Comparison of ENCODE assay signal across 13 cellular contexts in genomic region chr11:6387811-6388599, GRCh38. TPM values are rescaled to one million over a fixed set of nuclear protein-coding genes. Genes with fewer than 3 reads are reported as not detected.
DNase-seq lines count a peak whose midpoint lies in the region; ATAC-seq and TF ChIP-seq lines count a peak whose summit lies in the region.
"Had no signal": no experiment of that assay in that cellular context is flagged by ENCODE, and none has a peak within 500 bp of the region (broad histone marks: within the 10 kb centered on the region; RNA-seq: fewer than 3 reads in every experiment).

No MANE protein-coding gene starts in this region.

- H3K4me3 ChIP-seq in cardiac fibroblast (replicated peaks in 1 of 2; ENCODE audit: low read depth in 2 of 2, low read length in 2 of 2): no peak overlapping the region
- H3K4me3 ChIP-seq in left lung: no peak overlapping the region
- H3K4me3 ChIP-seq in stomach smooth muscle (ENCODE audit: low read length in 2 of 2): no peak overlapping the region
- H3K4me3 ChIP-seq: lung, tibial artery had no signal

- no peak for TF ChIP-seq CTCF in cardiac fibroblast (IDR thresholded peaks at IDR 0.05; ENCODE audit: low read depth, low read length)
- TF ChIP-seq CTCF in left lung (IDR thresholded peaks at IDR 0.05): no peak

- intact Hi-C loops in left lung (cut with DNase I): loop anchor here in 1 of 2 donors (10.0 kb wide), 1 partner anchor 207 kb away; no protein-coding TSS in a partner anchor

- H3K36me3 ChIP-seq in left lung (no peaks in the 10 kb centered on the region), stomach smooth muscle (ENCODE audit: control insufficient read depth in 2 of 2, insufficient read depth in 2 of 2, low read length in 2 of 2) (peaks cover 0 to 3% of the 10 kb centered on the region in 2 donors)

- H3K27ac ChIP-seq in left lung (peak overlapping the region; percentile 89 to 90), stomach smooth muscle (ENCODE audit: low read length) (peak overlapping the region; percentile 88)

- no peaks in the 10 kb centered on the region for H3K27me3 Mint-ChIP-seq in IgD-negative memory B cell

- H3K27me3 ChIP-seq in left lung (no peaks in the 10 kb centered on the region), stomach smooth muscle (ENCODE audit: control insufficient read depth in 1 of 2, insufficient read depth in 2 of 2, low read length in 2 of 2) (no peaks in the 10 kb centered on the region)
- H3K27me3 ChIP-seq: tibial artery had no signal

- H3K4me1 Mint-ChIP-seq in IgD-negative memory B cell: peaks cover 6 to 27% (median 18%) of the 10 kb centered on the region in 3 donors

- H3K27ac Mint-ChIP-seq in IgD-negative memory B cell: peak overlapping the region in 2 of 3 donors; percentile 96 to 98
- H3K27ac Mint-ChIP-seq: T-helper 1 cell treated with Interleukin-12 subunit alpha and Interleukin-12 subunit beta and Interleukin-4 antibody, amounts not matched to agents 30 μg/mL and 1 μg/mL, for 36 hours had no signal

- no peak for ATAC-seq in left lung

- DNase-seq in cardiac fibroblast (ENCODE audit: low read depth in 2 of 2) (peak; percentile 47 to 52), left lung (no peak), NCI-H146 treated with DMSO at 0.1 percent for 48 hours (lab: John Stamatoyannopoulos, UW; ENCODE audit: unreplicated experiment) (no peak), NCI-H2196 (lab: John Stamatoyannopoulos, UW; ENCODE audit: unreplicated experiment) (no peak), SIG-M5 treated with dmso at 0.1 percent for 504 hours (lab: John Stamatoyannopoulos, UW; ENCODE audit: unreplicated experiment) (no peak), NCI-H2171 (lab: John Stamatoyannopoulos, UW) (no peak)
- DNase-seq: effector memory CD4-positive, alpha-beta T cell; NCI-H526 treated with DMSO at 0.1 percent for 48 hours had no signal

- H3K4me1 ChIP-seq in left lung (peaks cover 9 to 38% of the 10 kb centered on the region in 2 donors), stomach smooth muscle (ENCODE audit: control insufficient read depth, insufficient read depth, low read length) (peaks cover 24% of the 10 kb centered on the region)

- no peaks in the 10 kb centered on the region for H3K9me3 Mint-ChIP-seq in IgD-negative memory B cell
- H3K9me3 Mint-ChIP-seq: T-helper 1 cell treated with Interleukin-12 subunit alpha and Interleukin-12 subunit beta and Interleukin-4 antibody, amounts not matched to agents 30 μg/mL and 1 μg/mL, for 36 hours had no signal

- H3K9me3 ChIP-seq in left lung (no peaks in the 10 kb centered on the region), stomach smooth muscle (ENCODE audit: control insufficient read depth in 2 of 2, low read length in 2 of 2) (no peaks in the 10 kb centered on the region)
- H3K9me3 ChIP-seq: tibial artery had no signal

- peak overlapping the region in 1 of 4 donors; percentile 95 for H3K4me3 Mint-ChIP-seq in IgD-negative memory B cell

- H3K9ac ChIP-seq in stomach smooth muscle (ENCODE audit: low read length in 2 of 2): no peak overlapping the region

- no peaks in the 10 kb centered on the region for H3K36me3 Mint-ChIP-seq in IgD-negative memory B cell

RNA-seq across cellular contexts. Expression of gene SMPD1, which starts 2.3 kb away (rescaled TPM):
- polyA plus RNA-seq in IgD-negative memory B cell: 4.9 TPM
- total RNA-seq in left lung: 10 to 100 TPM; 55.2 to 79.3 TPM

RNA-seq across cellular contexts. Expression of gene APBB1, which starts 30.9 kb away (rescaled TPM):
- polyA plus RNA-seq in IgD-negative memory B cell: 21.4 TPM
- 10 to 100 TPM; 30.7 to 32.1 TPM for total RNA-seq in left lung

RNA-seq across cellular contexts. Expression of gene HPX, which starts 52.8 kb away (rescaled TPM):
- 0.46 TPM for polyA plus RNA-seq in IgD-negative memory B cell
- total RNA-seq in left lung: under 1 TPM; 0.86 to 0.90 TPM

Comparison
In these comparisons a context has a peak if more than half of its experiments do, and no peak if none do; other contexts are left out.
1. DNase-seq: peak in cardiac fibroblast (2 of 2); none in left lung (0 of 2), NCI-H146 treated with DMSO at 0.1 percent for 48 hours (single experiment), NCI-H2196 (single experiment), SIG-M5 treated with dmso at 0.1 percent for 504 hours (single experiment) and NCI-H2171 (single experiment).